1 cellular context compared by ENCODE assay signal in genomic region chr17:78250891-78251772, GRCh38.
TF ChIP-seq lines count a peak whose summit lies in the region.

No MANE protein-coding gene starts in this region.

TF ChIP-seq in K562, 482 proteins besides CTCF, POLR2A, EP300 and RAD21 (continued from another document and continues in another):
- TF ChIP-seq KLF16 (IDR thresholded peaks at IDR 0.05) (peak; percentile 80), BDP1 (IDR thresholded peaks at IDR 0.05; ENCODE audit: insufficient read depth, insufficient read length) (no peak), PATZ1 (CRISPR knock-in tag; IDR thresholded peaks at IDR 0.05; ENCODE audit: borderline replicate concordance) (no peak), ZFP91 (CRISPR knock-in tag; IDR thresholded peaks at IDR 0.05) (no peak), ARID3A (IDR thresholded peaks at IDR 0.05; ENCODE audit: borderline replicate concordance, low read depth, low read length) (no peak), ZNF146 (CRISPR knock-in tag; IDR thresholded peaks at IDR 0.05; ENCODE audit: unreplicated experiment) (no peak), MCM7 (IDR thresholded peaks at IDR 0.05) (no peak), FOXP4 (CRISPR knock-in tag; IDR thresholded peaks at IDR 0.05; ENCODE audit: borderline replicate concordance) (0 out of 2 replicates have a peak, but pooled peaks have one; percentile 22), ETV1 (tag; conservative IDR thresholded peaks at IDR 0.05; ENCODE audit: low read depth) (peak; percentile 41; the same call in 1 of the 2 replicates), CBFA2T3 (IDR thresholded peaks at IDR 0.05) (0 out of 2 replicates have a peak, but pooled peaks have one; percentile 12), ZNF830 (CRISPR knock-in tag; IDR thresholded peaks at IDR 0.05) (no peak), SREBF1 (IDR thresholded peaks at IDR 0.05; ENCODE audit: borderline replicate concordance, low read depth, low read length) (no peak), CEBPG (CRISPR knock-in tag; IDR thresholded peaks at IDR 0.05) (no peak), CEBPG (tag; conservative IDR thresholded peaks at IDR 0.05 in 1 of 2, IDR thresholded peaks at IDR 0.05 in 1 of 2) (no peak), TEAD1 (CRISPR knock-in tag; IDR thresholded peaks at IDR 0.05) (peak in 1 of 2 experiments; percentile 52; a peak in 1 of 4 replicates), MTA1 (IDR thresholded peaks at IDR 0.05; ENCODE audit: borderline replicate concordance) (no peak), FOXA1 (IDR thresholded peaks at IDR 0.05; ENCODE audit: borderline replicate concordance) (no peak), SMAD1 (IDR thresholded peaks at IDR 0.05; ENCODE audit: low read depth, low read length, partially characterized antibody) (no peak), ZNF133 (CRISPR knock-in tag; IDR thresholded peaks at IDR 0.05) (no peak), POLR3A (IDR thresholded peaks at IDR 0.05; ENCODE audit: borderline replicate concordance, extremely low read depth, insufficient read depth, insufficient read length) (no peak), ARHGAP35 (IDR thresholded peaks at IDR 0.05; ENCODE audit: partially characterized antibody) (no peak), RBBP5 (IDR thresholded peaks at IDR 0.05; ENCODE audit: borderline replicate concordance, insufficient read depth, low read length, poor library complexity, severe bottlenecking) (no peak), TEAD4 (IDR thresholded peaks at IDR 0.05; ENCODE audit: low read length) (peak; percentile 17; the same call in 1 of the 2 replicates), TEAD4 (CRISPR knock-in tag; IDR thresholded peaks at IDR 0.05; ENCODE audit: borderline replicate concordance) (no peak), CHD4 (IDR thresholded peaks at IDR 0.05; ENCODE audit: insufficient read depth, insufficient replicate concordance, low read depth, low read length, poor library complexity, severe bottlenecking) (no peak), MAFF (IDR thresholded peaks at IDR 0.05; ENCODE audit: low read length) (no peak), HOXB6 (CRISPR knock-in tag; IDR thresholded peaks at IDR 0.05; ENCODE audit: borderline replicate concordance) (no peak), KLF10 (CRISPR knock-in tag; IDR thresholded peaks at IDR 0.05) (no peak), MTA3 (IDR thresholded peaks at IDR 0.05; ENCODE audit: borderline replicate concordance) (no peak), GMEB1 (CRISPR knock-in tag; IDR thresholded peaks at IDR 0.05) (no peak), ZNF644 (tag; IDR thresholded peaks at IDR 0.05; ENCODE audit: low read depth) (no peak), MED1 (CRISPR knock-in tag; IDR thresholded peaks at IDR 0.05; ENCODE audit: borderline replicate concordance) (no peak), NR1H2 (CRISPR knock-in tag; IDR thresholded peaks at IDR 0.05) (no peak), POU5F1 (IDR thresholded peaks at IDR 0.05; ENCODE audit: borderline replicate concordance, low read depth, low read length, partially characterized antibody) (no peak), GTF2F1 (IDR thresholded peaks at IDR 0.05; ENCODE audit: low read depth, low read length) (no peak), BRD4 (IDR thresholded peaks at IDR 0.05) (no peak), U2AF1 (optimal IDR thresholded peaks at IDR 0.05; ENCODE audit: low read depth, low read length) (no peak), KAT7 (CRISPR knock-in tag; IDR thresholded peaks at IDR 0.05; ENCODE audit: borderline replicate concordance) (no peak), ETS2 (tag; IDR thresholded peaks at IDR 0.05; ENCODE audit: borderline replicate concordance, poor library complexity, severe bottlenecking) (no peak), ZC3H11A (IDR thresholded peaks at IDR 0.05; ENCODE audit: low read depth, low read length) (no peak), ZNF655 (CRISPR knock-in tag; IDR thresholded peaks at IDR 0.05) (no peak), SFPQ (IDR thresholded peaks at IDR 0.05; ENCODE audit: low read depth, low read length) (no peak), ZBED1 (IDR thresholded peaks at IDR 0.05) (no peak), KDM4B (IDR thresholded peaks at IDR 0.05; ENCODE audit: borderline replicate concordance in 2 of 2, low read depth in 1 of 2) (no peak; a peak in 1 of 4 replicates), HNRNPK (IDR thresholded peaks at IDR 0.05; ENCODE audit: low read depth, low read length, poor library complexity, severe bottlenecking) (no peak)
- TF ChIP-seq, protein P1, sequence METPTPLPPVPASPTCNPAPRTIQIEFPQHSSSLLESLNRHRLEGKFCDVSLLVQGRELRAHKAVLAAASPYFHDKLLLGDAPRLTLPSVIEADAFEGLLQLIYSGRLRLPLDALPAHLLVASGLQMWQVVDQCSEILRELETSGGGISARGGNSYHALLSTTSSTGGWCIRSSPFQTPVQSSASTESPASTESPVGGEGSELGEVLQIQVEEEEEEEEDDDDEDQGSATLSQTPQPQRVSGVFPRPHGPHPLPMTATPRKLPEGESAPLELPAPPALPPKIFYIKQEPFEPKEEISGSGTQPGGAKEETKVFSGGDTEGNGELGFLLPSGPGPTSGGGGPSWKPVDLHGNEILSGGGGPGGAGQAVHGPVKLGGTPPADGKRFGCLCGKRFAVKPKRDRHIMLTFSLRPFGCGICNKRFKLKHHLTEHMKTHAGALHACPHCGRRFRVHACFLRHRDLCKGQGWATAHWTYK (CRISPR knock-in tag; IDR thresholded peaks at IDR 0.05) = no peak
- TF ChIP-seq, protein P2, sequence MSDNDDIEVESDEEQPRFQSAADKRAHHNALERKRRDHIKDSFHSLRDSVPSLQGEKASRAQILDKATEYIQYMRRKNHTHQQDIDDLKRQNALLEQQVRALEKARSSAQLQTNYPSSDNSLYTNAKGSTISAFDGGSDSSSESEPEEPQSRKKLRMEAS (CRISPR knock-in tag; IDR thresholded peaks at IDR 0.05) = peak; percentile 81
- TF ChIP-seq, protein P3, sequence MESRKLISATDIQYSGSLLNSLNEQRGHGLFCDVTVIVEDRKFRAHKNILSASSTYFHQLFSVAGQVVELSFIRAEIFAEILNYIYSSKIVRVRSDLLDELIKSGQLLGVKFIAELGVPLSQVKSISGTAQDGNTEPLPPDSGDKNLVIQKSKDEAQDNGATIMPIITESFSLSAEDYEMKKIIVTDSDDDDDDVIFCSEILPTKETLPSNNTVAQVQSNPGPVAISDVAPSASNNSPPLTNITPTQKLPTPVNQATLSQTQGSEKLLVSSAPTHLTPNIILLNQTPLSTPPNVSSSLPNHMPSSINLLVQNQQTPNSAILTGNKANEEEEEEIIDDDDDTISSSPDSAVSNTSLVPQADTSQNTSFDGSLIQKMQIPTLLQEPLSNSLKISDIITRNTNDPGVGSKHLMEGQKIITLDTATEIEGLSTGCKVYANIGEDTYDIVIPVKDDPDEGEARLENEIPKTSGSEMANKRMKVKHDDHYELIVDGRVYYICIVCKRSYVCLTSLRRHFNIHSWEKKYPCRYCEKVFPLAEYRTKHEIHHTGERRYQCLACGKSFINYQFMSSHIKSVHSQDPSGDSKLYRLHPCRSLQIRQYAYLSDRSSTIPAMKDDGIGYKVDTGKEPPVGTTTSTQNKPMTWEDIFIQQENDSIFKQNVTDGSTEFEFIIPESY (CRISPR knock-in tag; IDR thresholded peaks at IDR 0.05) = peak; percentile 77
